ENCODE assay signal across 18 cellular contexts in the genomic region with DNA sequence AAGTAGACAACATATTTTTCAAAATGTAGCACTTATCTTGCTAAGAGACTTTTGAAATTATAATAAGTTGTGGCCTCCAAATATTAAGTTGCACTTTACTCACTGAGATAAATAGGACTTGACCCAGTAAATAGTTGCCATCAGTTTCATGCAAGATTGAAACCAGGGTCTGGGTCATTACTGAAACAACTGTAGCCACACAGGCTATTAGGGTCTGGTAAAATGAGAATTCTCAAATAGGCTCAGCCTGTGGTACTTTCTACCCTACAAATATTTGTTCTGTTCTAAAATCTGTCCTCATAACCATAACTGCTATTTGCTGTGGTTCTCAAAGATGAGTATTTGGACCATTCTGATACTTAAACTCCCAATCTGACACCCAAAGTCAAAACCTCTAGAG.
DNase-seq lines count a peak whose midpoint lies in the region; ATAC-seq and TF ChIP-seq lines count a peak whose summit lies in the region.
"Had no signal": no experiment of that assay in that cellular context is flagged by ENCODE, and none has a peak within 500 bp of the region (broad histone marks: within the 10 kb centered on the region; RNA-seq: fewer than 3 reads in every experiment).

No MANE protein-coding gene starts in this region.

- no peaks in the 10 kb centered on the region for H3K9me3 ChIP-seq in CD4-positive, CD25-positive, alpha-beta regulatory T cell (ENCODE audit: control insufficient read depth in 2 of 2, low read length in 2 of 2)
- no peaks in the 10 kb centered on the region for H3K9me3 ChIP-seq in suprapubic skin
- H3K9me3 ChIP-seq: right atrium auricular region had no signal

- peak overlapping the region in 1 of 3 donors; percentile 26 for H3K27ac Mint-ChIP-seq in CD4-positive, CD25-positive, alpha-beta regulatory T cell
- no peak overlapping the region for H3K27ac Mint-ChIP-seq in GM23338
- H3K27ac Mint-ChIP-seq: activated naive CD8-positive, alpha-beta T cell treated with anti-CD3 and anti-CD28 coated beads, Interleukin-2, amount 10 ng/mL, durations not matched to agents 7 days and 5 days; type B pancreatic cell had no signal

- H3K79me2 ChIP-seq in GM23338 (replicated peaks; ENCODE audit: insufficient read depth), result no peaks in the 10 kb centered on the region

- peak overlapping the region; percentile 61 for H3K4me3 ChIP-seq in CD4-positive, CD25-positive, alpha-beta regulatory T cell (ENCODE audit: low read depth, low read length)
- H3K4me3 ChIP-seq in GM23338 (no peak overlapping the region), suprapubic skin (no peak overlapping the region)
- H3K4me3 ChIP-seq: right atrium auricular region had no signal

- TF ChIP-seq POLR2A in suprapubic skin (IDR thresholded peaks at IDR 0.05), result no peak

- H3F3A ChIP-seq in GM23338 (replicated peaks; ENCODE audit: low read depth), result no peaks in the 10 kb centered on the region

- no peak for TF ChIP-seq EP300 in suprapubic skin (IDR thresholded peaks at IDR 0.05)

- H3K9me3 Mint-ChIP-seq in CD4-positive, CD25-positive, alpha-beta regulatory T cell, result peaks cover 0 to 1% (median 0%) of the 10 kb centered on the region in 7 donors
- H3K9me3 Mint-ChIP-seq in GM23338, result peaks cover 9% of the 10 kb centered on the region; the same call in 2 of the 3 replicates
- H3K9me3 Mint-ChIP-seq: type B pancreatic cell had no signal

- DNase-seq in CD4-positive, CD25-positive, alpha-beta regulatory T cell, result no peak
- DNase-seq in GM23338 (ENCODE audit: low spot score), result no peak
- no peak for DNase-seq in suprapubic skin (ENCODE audit: low spot score in 2 of 2)
- DNase-seq in SKM-1 treated with dmso at 0.1 percent for 144 hours (lab: John Stamatoyannopoulos, UW; ENCODE audit: unreplicated experiment), result no peak
- DNase-seq: 8988T; activated CD4-positive, alpha-beta T cell treated with anti-CD3 and anti-CD28 coated beads, Interleukin-2, amount 50 U/mL, for 4 hours; activated naive CD8-positive, alpha-beta T cell treated with anti-CD3 and anti-CD28 coated beads, Interleukin-2, amount 10 ng/mL, durations not matched to agents 7 days and 5 days; NCI-H187; NCI-H446 treated with DMSO at 0.1 percent for 48 hours; stimulated activated naive CD8-positive, alpha-beta T cell treated with anti-CD3 and anti-CD28 coated beads, Interleukin-15, Interleukin-2, amounts not matched to agents 100 U/mL and 50 U/mL, for 24 hours had no signal

- H3K27me3 ChIP-seq in CD4-positive, CD25-positive, alpha-beta regulatory T cell (ENCODE audit: control insufficient read depth, insufficient read depth, low read length), result no peaks in the 10 kb centered on the region
- no peaks in the 10 kb centered on the region for H3K27me3 ChIP-seq in GM23338 (ENCODE audit: insufficient read depth)
- H3K27me3 ChIP-seq in suprapubic skin, result no peaks in the 10 kb centered on the region
- H3K27me3 ChIP-seq: right atrium auricular region had no signal

- TF ChIP-seq CTCF in GM23338 (conservative IDR thresholded peaks at IDR 0.05; ENCODE audit: low read depth in 2 of 2) (no peak), suprapubic skin (IDR thresholded peaks at IDR 0.05) (no peak)

- ATAC-seq in CD4-positive, CD25-positive, alpha-beta regulatory T cell (ENCODE audit: low read depth in 2 of 2), result no peak
- peak; percentile 42 for ATAC-seq in GM18907 (IDR thresholded peaks at IDR 0.05; ENCODE audit: unreplicated experiment)
- ATAC-seq in GM21723 (IDR thresholded peaks at IDR 0.05; ENCODE audit: unreplicated experiment), result peak; percentile 50
- ATAC-seq in HG03159 (IDR thresholded peaks at IDR 0.05; ENCODE audit: unreplicated experiment), result peak; percentile 44
- no peak for ATAC-seq in GM23338
- no peak for ATAC-seq in activated CD4-positive, CD25-positive, alpha-beta regulatory T cell treated with anti-CD3 and anti-CD28 coated beads, Interleukin-2, amount 50 U/mL, for 24 hours
- ATAC-seq: HepG2; stimulated activated naive CD8-positive, alpha-beta T cell treated with anti-CD3 and anti-CD28 coated beads, Interleukin-15, Interleukin-2, amounts not matched to agents 100 U/mL and 50 U/mL, for 24 hours had no signal

- no peaks in the 10 kb centered on the region for H3K36me3 Mint-ChIP-seq in CD4-positive, CD25-positive, alpha-beta regulatory T cell
- H3K36me3 Mint-ChIP-seq in GM23338 (ENCODE audit: low read depth), result peaks cover 7% of the 10 kb centered on the region; the same call in 2 of the 3 replicates

- H3K4me1 ChIP-seq in CD4-positive, CD25-positive, alpha-beta regulatory T cell (ENCODE audit: control insufficient read depth, insufficient read depth, low read length, poor library complexity, severe bottlenecking), result peaks cover 47% of the 10 kb centered on the region
- H3K4me1 ChIP-seq in GM23338 (ENCODE audit: insufficient read depth) (no peaks in the 10 kb centered on the region), suprapubic skin (peaks cover 11% of the 10 kb centered on the region)

- no peak overlapping the region for H3K4me2 ChIP-seq in GM23338

- H4K20me1 ChIP-seq in GM23338 (replicated peaks; ENCODE audit: insufficient read depth), result no peaks in the 10 kb centered on the region

- H3K4me3 Mint-ChIP-seq in CD4-positive, CD25-positive, alpha-beta regulatory T cell, result peak overlapping the region in 2 of 4 donors; percentile 53 to 73
- no peak overlapping the region for H3K4me3 Mint-ChIP-seq in GM23338
- H3K4me3 Mint-ChIP-seq: activated naive CD8-positive, alpha-beta T cell treated with anti-CD3 and anti-CD28 coated beads, Interleukin-2, amount 10 ng/mL, durations not matched to agents 7 days and 5 days; type B pancreatic cell had no signal

- H3K27ac ChIP-seq in CD4-positive, CD25-positive, alpha-beta regulatory T cell (ENCODE audit: insufficient read depth, low read length, poor library complexity, severe bottlenecking), result no peak overlapping the region
- no peak overlapping the region for H3K27ac ChIP-seq in GM23338 (ENCODE audit: low read depth)
- H3K27ac ChIP-seq in suprapubic skin, result no peak overlapping the region
- H3K27ac ChIP-seq: right atrium auricular region, RWPE1 had no signal

- H3K27me3 Mint-ChIP-seq in CD4-positive, CD25-positive, alpha-beta regulatory T cell, result peaks cover 4% of the 10 kb centered on the region
- H3K27me3 Mint-ChIP-seq in GM23338 (ENCODE audit: insufficient read depth, low read depth, poor library complexity), result no peaks in the 10 kb centered on the region
- H3K27me3 Mint-ChIP-seq: type B pancreatic cell had no signal

- no peaks in the 10 kb centered on the region for H3K36me3 ChIP-seq in CD4-positive, CD25-positive, alpha-beta regulatory T cell (ENCODE audit: control insufficient read depth, insufficient read depth, low read length)
- H3K36me3 ChIP-seq in GM23338 (ENCODE audit: insufficient read depth), result no peaks in the 10 kb centered on the region
- no peaks in the 10 kb centered on the region for H3K36me3 ChIP-seq in suprapubic skin
- H3K36me3 ChIP-seq: right atrium auricular region had no signal

- H2AFZ ChIP-seq in GM23338, result no peak overlapping the region

- 0 out of 2 replicates have a peak, but pooled peaks cover 3% of the 10 kb centered on the region for H3K9me2 ChIP-seq in GM23338 (ENCODE audit: insufficient read depth)

- peaks cover 30 to 93% (median 67%) of the 10 kb centered on the region in 4 donors for H3K4me1 Mint-ChIP-seq in CD4-positive, CD25-positive, alpha-beta regulatory T cell
- H3K4me1 Mint-ChIP-seq in GM23338, result no peaks in the 10 kb centered on the region

Comparison
In these comparisons a context has a peak if more than half of its experiments do, and no peak if none do; other contexts are left out.
1. ATAC-seq: peak in GM18907 (single experiment), GM21723 (single experiment) and HG03159 (single experiment); none in CD4-positive, CD25-positive, alpha-beta regulatory T cell (0 of 2), GM23338 (single experiment) and activated CD4-positive, CD25-positive, alpha-beta regulatory T cell treated with anti-CD3 and anti-CD28 coated beads, Interleukin-2, amount 50 U/mL, for 24 hours (0 of 2).